In the genomic region with DNA sequence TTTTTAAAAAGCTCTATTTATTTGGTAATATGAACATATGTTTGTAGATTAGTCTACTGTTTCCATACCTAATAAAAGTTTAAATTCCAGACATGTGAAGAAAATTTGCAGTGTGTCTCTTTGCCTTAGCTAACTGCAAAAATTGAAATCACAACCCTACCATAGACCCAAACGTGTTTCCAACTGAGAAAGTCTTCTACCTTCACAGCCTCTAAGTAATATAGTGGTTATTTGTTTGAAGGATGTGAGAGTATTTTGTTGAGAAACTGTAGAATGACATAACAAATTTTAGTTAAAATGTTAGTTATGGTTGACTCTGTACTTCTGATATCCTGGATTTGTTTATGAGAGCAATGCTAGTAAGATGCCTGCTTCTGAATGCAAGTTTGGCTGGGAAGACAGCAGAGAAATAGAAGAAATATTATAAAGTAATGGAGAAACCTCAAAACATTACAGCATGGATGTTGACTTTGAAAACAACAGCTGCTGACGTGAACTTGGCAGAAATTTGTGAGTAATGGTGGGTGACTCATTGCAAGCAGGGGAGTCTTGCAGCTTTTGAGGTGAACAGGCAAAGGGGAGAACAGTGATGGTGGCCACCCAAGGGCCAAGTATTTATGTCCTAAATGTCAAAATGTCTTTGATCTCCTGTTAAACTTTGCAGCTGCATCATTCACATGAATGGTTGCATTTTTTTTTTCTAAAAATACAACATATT, we compare ENCODE assay signal across 7 cellular contexts. TPM values are rescaled to one million over a fixed set of nuclear protein-coding genes. Genes with fewer than 3 reads are reported as not detected.
DNase-seq lines count a peak whose midpoint lies in the region; ATAC-seq and FAIRE-seq lines count a peak whose summit lies in the region.
"Not testable (repeated sequence)": the region's sequence is repeated elsewhere in the genome, so short reads cannot be mapped to it uniquely, and the experiment has no call there.

No MANE protein-coding gene starts in this region.

- peaks cover 69% of the 10 kb centered on the region for H3K4me1 Mint-ChIP-seq in activated T-helper 2 cell treated with anti-CD3 and anti-CD28 coated beads, Interferon-gamma antibody, Interleukin-2, Interleukin-4, amounts not matched to agents 10 μg/mL and 5 μg/mL and 100 μg/mL, durations not matched to agents 14 hours and 24 hours and 36 hours (ENCODE audit: low read depth)
- H3K4me1 Mint-ChIP-seq in natural killer cell treated with Interleukin-12 subunit alpha and Interleukin-12 subunit beta and Interleukin-15 and Interleukin-18, amount 100 ng/mL, for 72 hours (ENCODE audit: low read depth in 2 of 2), result peaks cover 59 to 62% of the 10 kb centered on the region in 2 donors

- not testable (repeated sequence) for H3K27me3 Mint-ChIP-seq in activated T-helper 2 cell treated with anti-CD3 and anti-CD28 coated beads, Interferon-gamma antibody, Interleukin-2, Interleukin-4, amounts not matched to agents 10 μg/mL and 5 μg/mL and 100 μg/mL, durations not matched to agents 14 hours and 24 hours and 36 hours (ENCODE audit: low read depth); natural killer cell treated with Interleukin-12 subunit alpha and Interleukin-12 subunit beta and Interleukin-15 and Interleukin-18, amount 100 ng/mL, for 72 hours

- intact Hi-C loops in activated T-helper 2 cell treated with anti-CD3 and anti-CD28 coated beads, Interferon-gamma antibody, Interleukin-2, Interleukin-4, amounts not matched to agents 10 μg/mL and 5 μg/mL and 100 μg/mL, durations not matched to agents 14 hours and 24 hours and 36 hours (cut with micrococcal nuclease), result not testable (repeated sequence)

- not testable (repeated sequence) for H3K9me3 Mint-ChIP-seq in activated T-helper 2 cell treated with anti-CD3 and anti-CD28 coated beads, Interferon-gamma antibody, Interleukin-2, Interleukin-4, amounts not matched to agents 10 μg/mL and 5 μg/mL and 100 μg/mL, durations not matched to agents 14 hours and 24 hours and 36 hours; natural killer cell treated with Interleukin-12 subunit alpha and Interleukin-12 subunit beta and Interleukin-15 and Interleukin-18, amount 100 ng/mL, for 72 hours

- peak; percentile 63 for ATAC-seq in GM18867 (IDR thresholded peaks at IDR 0.05; ENCODE audit: unreplicated experiment)
- peak; percentile 73 for ATAC-seq in HG03354 (IDR thresholded peaks at IDR 0.05; ENCODE audit: poor library complexity, severe bottlenecking, unreplicated experiment)
- peak; percentile 89 to 90 for ATAC-seq in natural killer cell treated with Interleukin-12 subunit alpha and Interleukin-12 subunit beta and Interleukin-15 and Interleukin-18, amount 100 ng/mL, for 72 hours

- DNase-seq in HCEC 1CT, result peak; percentile 53
- DNase-seq in RPMI7951 (ENCODE audit: low read depth), result peak; percentile 72
- DNase-seq in activated T-helper 2 cell treated with anti-CD3 and anti-CD28 coated beads, Interferon-gamma antibody, Interleukin-2, Interleukin-4, amounts not matched to agents 10 μg/mL and 5 μg/mL and 100 μg/mL, durations not matched to agents 14 hours and 24 hours and 36 hours (ENCODE audit: low spot score), result peak; percentile 11
- DNase-seq in natural killer cell treated with Interleukin-12 subunit alpha and Interleukin-12 subunit beta and Interleukin-15 and Interleukin-18, amount 100 ng/mL, for 72 hours (ENCODE audit: low spot score), result peak; percentile 62

- peaks cover 52% of the 10 kb centered on the region for H3K36me3 Mint-ChIP-seq in activated T-helper 2 cell treated with anti-CD3 and anti-CD28 coated beads, Interferon-gamma antibody, Interleukin-2, Interleukin-4, amounts not matched to agents 10 μg/mL and 5 μg/mL and 100 μg/mL, durations not matched to agents 14 hours and 24 hours and 36 hours (ENCODE audit: low read depth)
- H3K36me3 Mint-ChIP-seq in natural killer cell treated with Interleukin-12 subunit alpha and Interleukin-12 subunit beta and Interleukin-15 and Interleukin-18, amount 100 ng/mL, for 72 hours, result peaks cover 18% of the 10 kb centered on the region

- peak; percentile 90 for FAIRE-seq in endometrium (lab: Jason Lieb, UNC)

- H3K4me3 Mint-ChIP-seq in activated T-helper 2 cell treated with anti-CD3 and anti-CD28 coated beads, Interferon-gamma antibody, Interleukin-2, Interleukin-4, amounts not matched to agents 10 μg/mL and 5 μg/mL and 100 μg/mL, durations not matched to agents 14 hours and 24 hours and 36 hours (ENCODE audit: low read depth), result peak overlapping the region; percentile 49
- H3K4me3 Mint-ChIP-seq in natural killer cell treated with Interleukin-12 subunit alpha and Interleukin-12 subunit beta and Interleukin-15 and Interleukin-18, amount 100 ng/mL, for 72 hours, result peak overlapping the region; percentile 61

- H3K27ac Mint-ChIP-seq in activated T-helper 2 cell treated with anti-CD3 and anti-CD28 coated beads, Interferon-gamma antibody, Interleukin-2, Interleukin-4, amounts not matched to agents 10 μg/mL and 5 μg/mL and 100 μg/mL, durations not matched to agents 14 hours and 24 hours and 36 hours, result peak overlapping the region; percentile 95
- peak overlapping the region; percentile 79 to 89 for H3K27ac Mint-ChIP-seq in natural killer cell treated with Interleukin-12 subunit alpha and Interleukin-12 subunit beta and Interleukin-15 and Interleukin-18, amount 100 ng/mL, for 72 hours

RNA-seq across cellular contexts. Expression of a gene that starts 7.8 kb away (rescaled TPM):
- 13.0 and 14.2 TPM in 2 replicates for total RNA-seq in RPMI7951 (2014; rRNA removed; shearing (Covaris generic))
- 30.3 and 32.3 TPM in 2 replicates for total RNA-seq in activated T-helper 2 cell treated with anti-CD3 and anti-CD28 coated beads, Interferon-gamma antibody, Interleukin-2, Interleukin-4, amounts not matched to agents 10 μg/mL and 5 μg/mL and 100 μg/mL, durations not matched to agents 14 hours and 24 hours and 36 hours
- total RNA-seq in natural killer cell treated with Interleukin-12 subunit alpha and Interleukin-12 subunit beta and Interleukin-15 and Interleukin-18, amount 100 ng/mL, for 72 hours, result 10 to 100 TPM; 53.7 to 80.1 TPM

Comparison
In these comparisons a context has a peak if more than half of its experiments do, and no peak if none do; other contexts are left out.
1. Peak in every context shown above with its lines: DNase-seq and ATAC-seq.
2. DNase-seq: peak in every context shown above with its lines; median percentile 72 in RPMI7951; 62 in natural killer cell treated with Interleukin-12 subunit alpha and Interleukin-12 subunit beta and Interleukin-15 and Interleukin-18, amount 100 ng/mL, for 72 hours; 53 in HCEC 1CT; 11 in activated T-helper 2 cell treated with anti-CD3 and anti-CD28 coated beads, Interferon-gamma antibody, Interleukin-2, Interleukin-4, amounts not matched to agents 10 μg/mL and 5 μg/mL and 100 μg/mL, durations not matched to agents 14 hours and 24 hours and 36 hours.